ENCODE assay signal across 15 cellular contexts in genomic region chr4:107213880-107214279, GRCh38.
DNase-seq lines count a peak whose midpoint lies in the region; ATAC-seq and TF ChIP-seq lines count a peak whose summit lies in the region.
"Had no signal": no experiment of that assay in that cellular context is flagged by ENCODE, and none has a peak within 500 bp of the region (broad histone marks: within the 10 kb centered on the region; RNA-seq: fewer than 3 reads in every experiment).

No MANE protein-coding gene starts in this region.

- H3K9me3 ChIP-seq in GM23248 (ENCODE audit: low read depth), result no peaks in the 10 kb centered on the region
- H3K9me3 ChIP-seq: BLaER1 treated with 17β-estradiol and CSF1 and Interleukin-3, amounts not matched to agents 10 nM and 100 nM had no signal

- H3K27me3 ChIP-seq in GM23248 (replicated peaks; ENCODE audit: insufficient read depth), result no peaks in the 10 kb centered on the region
- H3K27me3 ChIP-seq: BLaER1 treated with 17β-estradiol and CSF1 and Interleukin-3, amounts not matched to agents 10 nM and 100 nM had no signal

- H3K4me3 Mint-ChIP-seq in nephron progenitor cell, result no peak overlapping the region

- peaks cover 5% of the 10 kb centered on the region for H3K4me1 Mint-ChIP-seq in nephron progenitor cell

- in situ Hi-C loops in GM23248 (cut with MboI), result no loop called here

- 0 out of 2 replicates have a peak, but pooled peaks cover 3% of the 10 kb centered on the region for H3K9me2 ChIP-seq in GM23248 (ENCODE audit: insufficient read depth)

- no peaks in the 10 kb centered on the region for H3K36me3 ChIP-seq in GM23248 (ENCODE audit: low read depth)
- H3K36me3 ChIP-seq: BLaER1 treated with 17β-estradiol and CSF1 and Interleukin-3, amounts not matched to agents 10 nM and 100 nM had no signal

- H3K27ac Mint-ChIP-seq in nephron progenitor cell, result no peak overlapping the region

- H2AFZ ChIP-seq in GM23248, result no peak overlapping the region

- no peak for TF ChIP-seq CTCF in foreskin fibroblast (IDR thresholded peaks at IDR 0.05; ENCODE audit: low read depth, low read length)
- no peak for TF ChIP-seq CTCF in nephron progenitor cell (IDR thresholded peaks at IDR 0.05)

- peaks cover 9% of the 10 kb centered on the region; the same call in 1 of the 2 replicates for H3K4me1 ChIP-seq in GM23248 (ENCODE audit: insufficient read depth)
- H3K4me1 ChIP-seq: BLaER1 treated with 17β-estradiol and CSF1 and Interleukin-3, amounts not matched to agents 10 nM and 100 nM had no signal

- ATAC-seq in HG03095 (IDR thresholded peaks at IDR 0.05; ENCODE audit: unreplicated experiment) (no peak), GM19395 (IDR thresholded peaks at IDR 0.05; ENCODE audit: unreplicated experiment) (no peak)
- ATAC-seq in activated CD4-positive, CD25-positive, alpha-beta regulatory T cell treated with anti-CD3 and anti-CD28 coated beads, Interleukin-2, amount 50 U/mL, for 24 hours, result no peak

- H3K9me3 Mint-ChIP-seq in nephron progenitor cell, result no peaks in the 10 kb centered on the region

- WGBS in GM23248 (ENCODE audit: low coverage in 1 of 2, low lambda C conversion rate in 2 of 2, missing lambda C conversion rate in 2 of 2), 2 experiments, result 91 to 92% methylated on average over 2 of the region's 2 CpGs

- peak; percentile 15 for DNase-seq in GM23248
- peak; percentile 63 for DNase-seq in amniotic epithelial cell (ENCODE audit: low read depth)
- DNase-seq in foreskin fibroblast, result peak; percentile 37 to 70
- DNase-seq in nephron progenitor cell, result no peak
- DNase-seq: HCEC 1CT, KBM-7, MV-4-11, NCI-H1417, NCI-H187 treated with DMSO at 0.1 percent for 48 hours, NCI-H69, SHP77 treated with DMSO at 0.1 percent for 48 hours had no signal

- no peaks in the 10 kb centered on the region for H3F3A ChIP-seq in GM23248 (ENCODE audit: insufficient read depth)

- H3K4me3 ChIP-seq in GM23248, result no peak overlapping the region
- H3K4me3 ChIP-seq in foreskin fibroblast (ENCODE audit: low read depth in 1 of 2, low read length in 2 of 2), result no peak overlapping the region
- H3K4me3 ChIP-seq: BLaER1 treated with 17β-estradiol and CSF1 and Interleukin-3, amounts not matched to agents 10 nM and 100 nM had no signal

- H3K27ac ChIP-seq in GM23248, result no peak overlapping the region
- H3K27ac ChIP-seq: BLaER1 treated with 17β-estradiol and CSF1 and Interleukin-3, amounts not matched to agents 10 nM and 100 nM had no signal

- H3K27me3 Mint-ChIP-seq in nephron progenitor cell (ENCODE audit: low read depth, poor library complexity), result no peaks in the 10 kb centered on the region

- no peaks in the 10 kb centered on the region for H3K36me3 Mint-ChIP-seq in nephron progenitor cell (ENCODE audit: low read depth)

- H3K9ac ChIP-seq in GM23248, result no peak overlapping the region
- H3K9ac ChIP-seq: BLaER1 treated with 17β-estradiol and CSF1 and Interleukin-3, amounts not matched to agents 10 nM and 100 nM had no signal

- H3K79me2 ChIP-seq in GM23248 (ENCODE audit: insufficient read depth), result no peaks in the 10 kb centered on the region

- H3K4me2 ChIP-seq in GM23248 (ENCODE audit: unreplicated experiment), result no peak overlapping the region
- H3K4me2 ChIP-seq: BLaER1 treated with 17β-estradiol and CSF1 and Interleukin-3, amounts not matched to agents 10 nM and 100 nM had no signal

- no peaks in the 10 kb centered on the region for H4K20me1 ChIP-seq in GM23248 (ENCODE audit: insufficient read depth)
- H4K20me1 ChIP-seq: BLaER1 treated with 17β-estradiol and CSF1 and Interleukin-3, amounts not matched to agents 10 nM and 100 nM had no signal
